In genomic region chr3:125519678-125520562, GRCh38 we compare ENCODE assay signal across 8 cellular contexts. TPM values are rescaled to one million over a fixed set of nuclear protein-coding genes. Genes with fewer than 3 reads are reported as not detected.
A peak's percentile ranks its signal among the peaks of the same experiment; 100 is the strongest.
DNase-seq lines count a peak whose midpoint lies in the region; ATAC-seq, FAIRE-seq and TF ChIP-seq lines count a peak whose summit lies in the region.

Gene SNX4, minus strand, starts transcription at chr3:125520202. Its CDS starts 30 bp downstream, at chr3:125520172.

- no peaks in the 10 kb centered on the region for H3K9me3 ChIP-seq in RWPE2 (ENCODE audit: severe bottlenecking)

- DNase-seq in EL (peak; percentile 96), H54 (ENCODE audit: insufficient read length, low spot score) (peak; percentile 98), LoVo (ENCODE audit: low spot score) (peak; percentile 94), RWPE2 (ENCODE audit: low spot score) (peak; percentile 93), fibroblast of peridontal ligament (ENCODE audit: extremely low read depth) (peak; percentile 91), natural killer cell (peak; percentile 79)
- peak; percentile 79 for DNase-seq in activated T-helper 2 cell treated with anti-CD3 and anti-CD28 coated beads, Interferon-gamma antibody, Interleukin-2, Interleukin-4, amounts not matched to agents 10 μg/mL and 5 μg/mL and 100 μg/mL, durations not matched to agents 14 hours and 24 hours and 36 hours (ENCODE audit: low spot score)
- peak; percentile 74 to 85 (median 81) for DNase-seq in stimulated activated naive CD4-positive, alpha-beta T cell (lab: John Stamatoyannopoulos, UW)

- no peaks in the 10 kb centered on the region for H3K4me1 ChIP-seq in RWPE2 (ENCODE audit: insufficient read depth, poor library complexity, severe bottlenecking)

- peak within 1 kb of the TSS; percentile 89 for H3K4me3 Mint-ChIP-seq in activated T-helper 2 cell treated with anti-CD3 and anti-CD28 coated beads, Interferon-gamma antibody, Interleukin-2, Interleukin-4, amounts not matched to agents 10 μg/mL and 5 μg/mL and 100 μg/mL, durations not matched to agents 14 hours and 24 hours and 36 hours (ENCODE audit: low read depth)
- H3K4me3 Mint-ChIP-seq in natural killer cell = peak within 1 kb of the TSS; percentile 98

- H3K27ac ChIP-seq in RWPE2 (ENCODE audit: poor library complexity, severe bottlenecking) = peak within 1 kb of the TSS; percentile 24

- H3K36me3 ChIP-seq in RWPE2 (ENCODE audit: low read depth) = peaks cover 25% of the 10 kb centered on the region

- TF ChIP-seq CTCF in RWPE2 (IDR thresholded peaks at IDR 0.05; ENCODE audit: poor library complexity, severe bottlenecking) (no peak), natural killer cell (IDR thresholded peaks at IDR 0.05) (no peak)

- TF ChIP-seq POLR2A in H54 (IDR thresholded peaks at IDR 0.05; ENCODE audit: low read depth, low read length) = peak; percentile 79; the same call in 1 of the 2 replicates

- no peaks in the 10 kb centered on the region for H3K27me3 Mint-ChIP-seq in activated T-helper 2 cell treated with anti-CD3 and anti-CD28 coated beads, Interferon-gamma antibody, Interleukin-2, Interleukin-4, amounts not matched to agents 10 μg/mL and 5 μg/mL and 100 μg/mL, durations not matched to agents 14 hours and 24 hours and 36 hours (ENCODE audit: low read depth)
- no peaks in the 10 kb centered on the region for H3K27me3 Mint-ChIP-seq in natural killer cell (ENCODE audit: low read depth in 2 of 2)

- H3K27me3 ChIP-seq in RWPE2 (ENCODE audit: insufficient read depth, poor library complexity, severe bottlenecking) = no peaks in the 10 kb centered on the region

- intact Hi-C loops in activated T-helper 2 cell treated with anti-CD3 and anti-CD28 coated beads, Interferon-gamma antibody, Interleukin-2, Interleukin-4, amounts not matched to agents 10 μg/mL and 5 μg/mL and 100 μg/mL, durations not matched to agents 14 hours and 24 hours and 36 hours (cut with micrococcal nuclease) = loop anchor here (2.0 to 10.0 kb wide), 2 partner anchors 75 to 145 kb away; partner anchors contain the start of genes OSBPL11 and ZNF148
- intact Hi-C loops in natural killer cell (cut with micrococcal nuclease) = no loop called here

- H3K9me3 Mint-ChIP-seq in activated T-helper 2 cell treated with anti-CD3 and anti-CD28 coated beads, Interferon-gamma antibody, Interleukin-2, Interleukin-4, amounts not matched to agents 10 μg/mL and 5 μg/mL and 100 μg/mL, durations not matched to agents 14 hours and 24 hours and 36 hours = no peaks in the 10 kb centered on the region
- no peaks in the 10 kb centered on the region for H3K9me3 Mint-ChIP-seq in natural killer cell

- peaks cover 22% of the 10 kb centered on the region for H3K36me3 Mint-ChIP-seq in activated T-helper 2 cell treated with anti-CD3 and anti-CD28 coated beads, Interferon-gamma antibody, Interleukin-2, Interleukin-4, amounts not matched to agents 10 μg/mL and 5 μg/mL and 100 μg/mL, durations not matched to agents 14 hours and 24 hours and 36 hours (ENCODE audit: low read depth)
- peaks cover 7% of the 10 kb centered on the region for H3K36me3 Mint-ChIP-seq in natural killer cell

- peak within 1 kb of the TSS; percentile 65 for H3K4me3 ChIP-seq in RWPE2 (ENCODE audit: severe bottlenecking)

- peaks cover 22% of the 10 kb centered on the region for H3K4me1 Mint-ChIP-seq in activated T-helper 2 cell treated with anti-CD3 and anti-CD28 coated beads, Interferon-gamma antibody, Interleukin-2, Interleukin-4, amounts not matched to agents 10 μg/mL and 5 μg/mL and 100 μg/mL, durations not matched to agents 14 hours and 24 hours and 36 hours (ENCODE audit: low read depth)
- H3K4me1 Mint-ChIP-seq in natural killer cell = peaks cover 29 to 36% of the 10 kb centered on the region in 2 donors

- ATAC-seq in RWPE2 (ENCODE audit: low read depth) = peak; percentile 97
- ATAC-seq in natural killer cell = peak; percentile 96 to 98 (median 97)

- H3K27ac Mint-ChIP-seq in activated T-helper 2 cell treated with anti-CD3 and anti-CD28 coated beads, Interferon-gamma antibody, Interleukin-2, Interleukin-4, amounts not matched to agents 10 μg/mL and 5 μg/mL and 100 μg/mL, durations not matched to agents 14 hours and 24 hours and 36 hours = peak within 1 kb of the TSS; percentile 80
- peak within 1 kb of the TSS; percentile 83 to 96 for H3K27ac Mint-ChIP-seq in natural killer cell

- peak; percentile 90 for FAIRE-seq in H54 (lab: Jason Lieb, UNC)

RNA-seq across cellular contexts. Expression of gene SNX4, which starts in this region (rescaled TPM):
- 46.3 and 50.7 TPM in 2 replicates for total RNA-seq in activated T-helper 2 cell treated with anti-CD3 and anti-CD28 coated beads, Interferon-gamma antibody, Interleukin-2, Interleukin-4, amounts not matched to agents 10 μg/mL and 5 μg/mL and 100 μg/mL, durations not matched to agents 14 hours and 24 hours and 36 hours
- total RNA-seq in natural killer cell = 10 to 100 TPM; 24.4 to 30.1 (median 29.5) TPM

Comparison
In these comparisons a context has a peak if more than half of its experiments do, and no peak if none do; other contexts are left out.
1. Peak in every context shown above with its lines: DNase-seq, ATAC-seq, H3K4me3 ChIP-seq and H3K27ac ChIP-seq.